In genomic region chrX:69424910-69425309, GRCh38 we compare ENCODE assay signal across 15 cellular contexts.
DNase-seq lines count a peak whose midpoint lies in the region; TF ChIP-seq lines count a peak whose summit lies in the region.
"Had no signal": no experiment of that assay in that cellular context is flagged by ENCODE, and none has a peak within 500 bp of the region (broad histone marks: within the 10 kb centered on the region; RNA-seq: fewer than 3 reads in every experiment).

No MANE protein-coding gene starts in this region.

- H3K9me3 ChIP-seq in BE2C (no peaks in the 10 kb centered on the region), GM23248 (ENCODE audit: low read depth) (no peaks in the 10 kb centered on the region)

- in situ Hi-C loops in GM23248 (cut with MboI) = no loop called here

- 29 to 38% methylated on average over 2 of the region's 2 CpGs for WGBS in GM23248 (ENCODE audit: low coverage in 1 of 2, low lambda C conversion rate in 2 of 2, missing lambda C conversion rate in 2 of 2), 2 experiments

- no peaks in the 10 kb centered on the region for H3K79me2 ChIP-seq in GM23248 (ENCODE audit: insufficient read depth)

- no peak overlapping the region for H2AFZ ChIP-seq in GM23248

- no peak overlapping the region for H3K9ac ChIP-seq in GM23248

- H3K4me1 ChIP-seq in BE2C (no peaks in the 10 kb centered on the region), GM23248 (ENCODE audit: insufficient read depth) (no peaks in the 10 kb centered on the region)

- H3K27me3 ChIP-seq in BE2C (no peaks in the 10 kb centered on the region), GM23248 (replicated peaks; ENCODE audit: insufficient read depth) (no peaks in the 10 kb centered on the region)

- no peak overlapping the region for H3K4me2 ChIP-seq in GM23248 (ENCODE audit: unreplicated experiment)

- no peak for TF ChIP-seq CTCF in BE2C (IDR thresholded peaks at IDR 0.05; ENCODE audit: low read depth, low read length)
- no peak for TF ChIP-seq CTCF in GM20000 (IDR thresholded peaks at IDR 0.05; ENCODE audit: extremely low read depth, missing control alignments)

- no peak overlapping the region for H3K27ac ChIP-seq in GM23248

- H3K9me2 ChIP-seq in GM23248 (ENCODE audit: insufficient read depth) = no peaks in the 10 kb centered on the region

- H3K4me3 ChIP-seq in BE2C (ENCODE audit: low read depth, low read length) (no peak overlapping the region), GM23248 (no peak overlapping the region)

- peak; percentile 4 for DNase-seq in NCI-H2227 treated with DMSO at 0.1 percent for 48 hours (lab: John Stamatoyannopoulos, UW)
- DNase-seq in NCI-H2227 (lab: John Stamatoyannopoulos, UW; ENCODE audit: unreplicated experiment) = no peak
- DNase-seq in BE2C = peak; percentile 11
- DNase-seq in DMS 273 treated with DMSO at 0.1 percent for 48 hours (lab: John Stamatoyannopoulos, UW) = peak; percentile 10
- DNase-seq in NCI-H82 treated with DMSO at 0.1 percent for 48 hours (lab: John Stamatoyannopoulos, UW; ENCODE audit: unreplicated experiment) = peak; percentile 38
- DNase-seq in GM20000 (ENCODE audit: low spot score) = no peak
- no peak for DNase-seq in GM23248
- DNase-seq: C1 segment of cervical spinal cord; CD4-positive, CD25-positive, alpha-beta regulatory T cell; CD8-positive, alpha-beta memory T cell; COR-L47; DMS153; DMS79; GDM1; H9 had no signal

- H3F3A ChIP-seq in GM23248 (ENCODE audit: insufficient read depth) = no peaks in the 10 kb centered on the region

- H4K20me1 ChIP-seq in GM23248 (ENCODE audit: insufficient read depth) = no peaks in the 10 kb centered on the region

- no peaks in the 10 kb centered on the region for H3K36me3 ChIP-seq in BE2C
- no peaks in the 10 kb centered on the region for H3K36me3 ChIP-seq in GM23248 (ENCODE audit: low read depth)

Comparison
In these comparisons a context has a peak if more than half of its experiments do, and no peak if none do; other contexts are left out.
1. DNase-seq: peak in NCI-H2227 treated with DMSO at 0.1 percent for 48 hours (single experiment), BE2C (single experiment), DMS 273 treated with DMSO at 0.1 percent for 48 hours (single experiment) and NCI-H82 treated with DMSO at 0.1 percent for 48 hours (single experiment); none in NCI-H2227 (single experiment), GM20000 (single experiment) and GM23248 (single experiment).